In genomic region chr2:14803994-14804393, GRCh38 we compare ENCODE assay signal across 11 cellular contexts.
"Had no signal": no experiment of that assay in that cellular context is flagged by ENCODE, and none has a peak within 500 bp of the region (broad histone marks: within the 10 kb centered on the region; RNA-seq: fewer than 3 reads in every experiment).

No MANE protein-coding gene starts in this region.

- H3K4me1 ChIP-seq: HAP-1 had no signal

- H3K4me3 ChIP-seq: GM23248, GM23338, HAP-1 had no signal

- H3K9ac ChIP-seq: GM23248 had no signal

- H2AFZ ChIP-seq: GM23248, GM23338 had no signal

- DNase-seq: GM23248, GOT3, H7, H9, HCEC 1CT, HFFc6 had no signal

- FAIRE-seq: H1, H54 had no signal

- H3K9me3 ChIP-seq: HAP-1 had no signal

- H3K36me3 ChIP-seq: HAP-1 had no signal

- ATAC-seq: GM23338, HCT116 had no signal

- H3K4me2 ChIP-seq: GM23338 had no signal

- H3K27ac ChIP-seq: GM23248 had no signal
